ENCODE assay signal across 8 cellular contexts in the genomic region with DNA sequence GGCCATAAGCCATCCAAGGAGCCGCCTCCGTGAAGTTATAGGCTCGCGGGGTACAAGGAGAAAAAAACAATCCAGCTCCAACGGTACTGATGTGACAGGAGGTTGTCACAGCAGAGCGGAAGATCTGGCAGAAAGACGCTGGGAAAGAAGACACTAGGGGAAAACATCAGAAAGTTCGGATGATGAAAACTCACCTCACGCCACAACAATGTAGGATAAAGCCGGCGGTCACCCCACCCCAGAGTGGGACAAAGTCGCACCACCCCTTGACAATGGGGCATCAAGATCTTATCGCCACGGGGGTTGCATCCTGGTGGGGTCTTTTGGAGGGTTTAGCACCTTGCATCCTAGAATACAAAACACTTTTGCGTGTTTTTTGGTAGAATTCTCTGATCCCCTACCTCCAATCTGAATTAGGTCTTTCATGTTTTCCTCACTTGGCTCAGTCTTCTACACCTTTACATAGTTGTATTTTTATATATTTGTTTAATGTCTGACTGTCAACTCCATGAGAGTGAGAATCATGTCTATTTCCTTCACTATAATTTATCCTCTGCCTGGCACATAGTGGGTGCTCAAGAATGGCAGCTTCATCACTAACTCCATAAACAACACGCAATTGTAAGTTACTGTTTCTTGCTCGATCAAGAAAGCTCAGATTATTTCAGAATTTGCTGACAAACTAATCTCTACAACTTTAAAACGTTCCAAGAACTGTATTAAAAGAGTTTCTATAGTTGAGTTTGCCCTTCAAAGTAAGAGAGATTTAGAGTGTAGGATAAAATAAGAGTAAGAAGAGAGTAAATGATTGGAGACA. TPM values are rescaled to one million over a fixed set of nuclear protein-coding genes. Genes with fewer than 3 reads are reported as not detected.
DNase-seq lines count a peak whose midpoint lies in the region; ATAC-seq and TF ChIP-seq lines count a peak whose summit lies in the region.

No MANE protein-coding gene starts in this region.

- no peaks in the 10 kb centered on the region for H3K79me2 ChIP-seq in KMS-11 (ENCODE audit: insufficient read depth, low read depth)

- H3K4me3 ChIP-seq in KMS-11 (IDR thresholded peaks at IDR 0.05; ENCODE audit: insufficient read depth, low read depth, low read length) = peak overlapping the region; percentile 87

- DNase-seq in Ammon's horn (ENCODE audit: low spot score) (peak; percentile 8), natural killer cell (no peak), dedifferentiated amniotic fluid mesenchymal stem cell (ENCODE audit: extremely low spot score) (no peak), left lobe of liver (ENCODE audit: low spot score) (no peak), NCI-H1105 treated with DMSO at 0.1 percent for 48 hours (lab: John Stamatoyannopoulos, UW) (no peak)

- no peaks in the 10 kb centered on the region for H3K36me3 Mint-ChIP-seq in natural killer cell

- ATAC-seq in natural killer cell (no peak), left lobe of liver (no peak), HG02973 (IDR thresholded peaks at IDR 0.05; ENCODE audit: unreplicated experiment) (no peak)

- H3K9ac ChIP-seq in KMS-11 = peak overlapping the region; percentile 33; the same call in 1 of the 2 replicates

- H3K36me3 ChIP-seq in KMS-11 (ENCODE audit: insufficient read depth) = no peaks in the 10 kb centered on the region; the same call in 1 of the 2 replicates

- H3K27ac ChIP-seq in KMS-11 (no peak overlapping the region), cingulate gyrus (ENCODE audit: low read depth, low read length) (peak overlapping the region; percentile 85)

- no peaks in the 10 kb centered on the region for H3K27me3 ChIP-seq in KMS-11 (ENCODE audit: insufficient read depth, low read depth)

- peaks cover 0 to 10% of the 10 kb centered on the region in 2 donors for H3K27me3 Mint-ChIP-seq in natural killer cell (ENCODE audit: low read depth in 2 of 2)

- peak overlapping the region; percentile 94 for H2AFZ ChIP-seq in KMS-11 (ENCODE audit: low read depth)

- H3K4me1 Mint-ChIP-seq in natural killer cell = peaks cover 16 to 17% of the 10 kb centered on the region in 2 donors

- H3K9me3 Mint-ChIP-seq in natural killer cell = no peaks in the 10 kb centered on the region

- TF ChIP-seq CTCF in KMS-11 (conservative IDR thresholded peaks at IDR 0.05; ENCODE audit: low read depth, low read length) (no peak), natural killer cell (IDR thresholded peaks at IDR 0.05) (no peak)

- peaks cover 12% of the 10 kb centered on the region for H3K4me1 ChIP-seq in KMS-11 (ENCODE audit: low read depth, poor library complexity, severe bottlenecking)

- H4K20me1 ChIP-seq in KMS-11 (ENCODE audit: insufficient read depth) = no peaks in the 10 kb centered on the region

- peak overlapping the region; percentile 95 for H3K4me2 ChIP-seq in KMS-11

- peak overlapping the region; percentile 61 to 73 for H3K27ac Mint-ChIP-seq in natural killer cell

- intact Hi-C loops in natural killer cell (cut with micrococcal nuclease) = no loop called here

- peak overlapping the region; percentile 91 for H3K4me3 Mint-ChIP-seq in natural killer cell

RNA-seq across cellular contexts. Expression of a gene that starts 0.6 kb away (rescaled TPM):
- 1 to 10 TPM; 1.1 to 2.3 (median 1.3) TPM for total RNA-seq in natural killer cell
- total RNA-seq in left lobe of liver = 0.33 TPM
